ENCODE assay signal across 1 cellular context in the genomic region with DNA sequence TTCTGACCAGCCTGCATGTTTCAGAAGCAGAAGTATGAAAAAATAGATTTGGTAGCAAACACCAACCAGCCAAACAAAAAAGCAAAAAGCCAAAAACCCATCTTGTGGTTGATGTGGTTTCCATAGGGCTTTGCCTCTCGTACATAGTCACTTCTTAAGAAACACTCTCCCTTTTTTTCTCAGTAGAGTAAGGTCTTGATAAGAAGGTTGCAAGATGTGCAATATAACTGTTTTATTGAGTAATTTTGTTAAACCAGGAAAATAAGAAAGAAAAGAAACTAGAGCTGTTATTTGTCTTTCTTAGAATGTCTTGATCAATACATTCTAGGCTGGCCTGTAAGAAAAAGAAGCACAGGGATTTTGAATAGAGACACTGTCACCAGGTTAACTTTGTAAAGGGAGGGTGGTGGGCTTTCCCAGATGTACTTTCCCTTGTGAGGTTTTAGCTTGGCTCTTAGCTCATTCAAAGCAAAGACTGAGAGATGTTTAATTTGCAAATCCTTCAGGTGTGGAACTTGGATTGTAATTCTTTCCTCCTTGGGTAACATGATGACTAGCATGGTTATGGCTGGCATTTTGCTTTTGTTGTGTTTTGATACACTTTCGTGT.
TF ChIP-seq lines count a peak whose summit lies in the region.

No MANE protein-coding gene starts in this region.

TF ChIP-seq in IMR-90, 13 proteins besides CTCF, POLR2A, EP300 and RAD21:
- TF ChIP-seq CEBPB (IDR thresholded peaks at IDR 0.05; ENCODE audit: low read depth, low read length), result no peak
- TF ChIP-seq NFE2L2 (IDR thresholded peaks at IDR 0.05; ENCODE audit: low read depth, low read length), result no peak
